8 cellular contexts compared by ENCODE assay signal in the genomic region with DNA sequence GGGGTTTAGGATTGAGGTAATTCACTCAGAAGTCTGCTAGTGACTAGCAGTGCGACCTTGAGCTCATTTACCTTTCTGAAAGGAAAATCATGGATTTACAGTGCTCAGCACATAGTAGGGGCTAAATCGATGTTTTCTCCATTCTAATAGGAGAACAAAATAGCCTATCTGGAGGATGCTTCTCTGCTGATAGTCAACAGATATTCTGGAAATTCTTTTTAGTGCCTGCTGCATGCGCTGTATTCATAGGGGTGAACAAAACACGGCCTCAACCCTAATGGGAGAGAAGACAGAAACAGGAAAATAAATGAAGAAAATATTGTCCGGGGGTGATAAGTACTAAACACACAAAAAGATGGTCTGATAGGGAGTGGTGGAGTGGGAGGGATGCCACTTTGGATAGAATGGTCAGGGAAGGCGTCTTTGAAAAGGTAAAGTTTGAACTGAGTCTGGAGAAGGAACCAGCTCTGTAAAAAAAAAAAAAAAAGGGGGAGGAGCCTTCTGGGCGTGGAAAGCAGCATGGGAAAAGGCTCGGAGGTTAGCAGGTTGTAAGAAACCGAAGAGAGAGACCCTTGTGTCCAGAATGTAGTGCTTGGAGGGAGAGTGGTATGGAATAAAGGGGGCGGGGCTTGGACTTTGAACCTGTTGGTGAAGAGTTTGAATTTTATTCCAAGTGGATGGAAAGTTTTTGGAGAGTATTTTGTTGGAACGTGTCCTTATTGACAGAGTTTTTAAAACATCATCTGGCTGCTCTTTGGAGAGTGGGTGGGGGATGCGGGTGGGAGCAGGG. TPM values are rescaled to one million over a fixed set of nuclear protein-coding genes. Genes with fewer than 3 reads are reported as not detected.
DNase-seq lines count a peak whose midpoint lies in the region; ATAC-seq and TF ChIP-seq lines count a peak whose summit lies in the region.

No MANE protein-coding gene starts in this region.

- WGBS in HUES64 = 43% methylated on average over 12 of the region's 12 CpGs
- WGBS in adipose tissue, 3 donors = 12 to 34% (median 30%) methylated on average over 12 of the region's 12 CpGs

- peak overlapping the region; percentile 83 to 100 (median 96) for H3K4me3 ChIP-seq in BLaER1 treated with 17β-estradiol and CSF1 and Interleukin-3, amounts not matched to agents 10 nM and 100 nM
- peak overlapping the region; percentile 97 for H3K4me3 ChIP-seq in HUES64 (ENCODE audit: low read length)
- H3K4me3 ChIP-seq in kidney epithelial cell (ENCODE audit: low read depth, low read length) = peak overlapping the region; percentile 95
- H3K4me3 ChIP-seq in thoracic aorta = peak overlapping the region; percentile 83

- H3K4me2 ChIP-seq in BLaER1 treated with 17β-estradiol and CSF1 and Interleukin-3, amounts not matched to agents 10 nM and 100 nM = peak overlapping the region; percentile 94 to 99 (median 96)

- TF ChIP-seq CTCF in kidney epithelial cell (IDR thresholded peaks at IDR 0.05; ENCODE audit: insufficient read depth, low read length, poor library complexity, severe bottlenecking) (no peak), thoracic aorta (IDR thresholded peaks at IDR 0.05) (no peak)

- no peaks in the 10 kb centered on the region for H3K27me3 ChIP-seq in BLaER1 treated with 17β-estradiol and CSF1 and Interleukin-3, amounts not matched to agents 10 nM and 100 nM
- no peaks in the 10 kb centered on the region for H3K27me3 ChIP-seq in HUES64 (ENCODE audit: insufficient read depth, low read length)
- H3K27me3 ChIP-seq in kidney epithelial cell (ENCODE audit: control insufficient read depth, insufficient read depth, low read length) = no peaks in the 10 kb centered on the region
- no peaks in the 10 kb centered on the region for H3K27me3 ChIP-seq in thoracic aorta (replicated peaks; ENCODE audit: insufficient read depth)

- no peaks in the 10 kb centered on the region for H3K9me3 ChIP-seq in BLaER1 treated with 17β-estradiol and CSF1 and Interleukin-3, amounts not matched to agents 10 nM and 100 nM (replicated peaks in 1 of 11)
- no peaks in the 10 kb centered on the region for H3K9me3 ChIP-seq in HUES64 (ENCODE audit: insufficient read depth, low read depth, low read length)
- no peaks in the 10 kb centered on the region for H3K9me3 ChIP-seq in thoracic aorta

- DNase-seq in kidney epithelial cell (ENCODE audit: low read depth) (no peak), thoracic aorta (ENCODE audit: low spot score) (no peak)

- peak overlapping the region; percentile 86 to 99 (median 96); a peak in 21 of 22 replicates for H3K27ac ChIP-seq in BLaER1 treated with 17β-estradiol and CSF1 and Interleukin-3, amounts not matched to agents 10 nM and 100 nM
- H3K27ac ChIP-seq in HUES64 (ENCODE audit: low read depth, low read length) = no peak overlapping the region
- peak overlapping the region; percentile 47 for H3K27ac ChIP-seq in adipose tissue (ENCODE audit: low read depth, low read length)
- H3K27ac ChIP-seq in thoracic aorta = peak overlapping the region; percentile 92 to 96

- peaks cover 50 to 65% (median 56%) of the 10 kb centered on the region in 11 experiments for H4K20me1 ChIP-seq in BLaER1 treated with 17β-estradiol and CSF1 and Interleukin-3, amounts not matched to agents 10 nM and 100 nM

- peak overlapping the region; percentile 88 to 100 (median 98) for H3K9ac ChIP-seq in BLaER1 treated with 17β-estradiol and CSF1 and Interleukin-3, amounts not matched to agents 10 nM and 100 nM
- H3K9ac ChIP-seq in HUES64 (ENCODE audit: low read depth, low read length) = peak overlapping the region; percentile 95; the same call in 1 of the 2 replicates

- peaks cover 21 to 67% (median 28%) of the 10 kb centered on the region in 10 experiments for H3K4me1 ChIP-seq in BLaER1 treated with 17β-estradiol and CSF1 and Interleukin-3, amounts not matched to agents 10 nM and 100 nM
- H3K4me1 ChIP-seq in HUES64 (ENCODE audit: insufficient read depth, low read length) (peaks cover 12% of the 10 kb centered on the region), thoracic aorta (ENCODE audit: control insufficient read depth in 1 of 2, low read depth in 2 of 2) (peaks cover 25 to 48% of the 10 kb centered on the region in 2 donors)

- H3K36me3 ChIP-seq in BLaER1 treated with 17β-estradiol and CSF1 and Interleukin-3, amounts not matched to agents 10 nM and 100 nM = peaks cover 19 to 38% (median 30%) of the 10 kb centered on the region in 11 experiments
- H3K36me3 ChIP-seq in HUES64 (ENCODE audit: insufficient read depth, low read length) (no peaks in the 10 kb centered on the region), kidney epithelial cell (ENCODE audit: control insufficient read depth, insufficient read depth, low read length) (no peaks in the 10 kb centered on the region), thoracic aorta (no peaks in the 10 kb centered on the region)

- ATAC-seq in thoracic aorta (ENCODE audit: insufficient number of reproducible peaks, low FRiP score, low read depth) = no peak
- ATAC-seq in HG02840 (IDR thresholded peaks at IDR 0.05; ENCODE audit: low FRiP score, unreplicated experiment) = no peak
- ATAC-seq in GM21619 (IDR thresholded peaks at IDR 0.05; ENCODE audit: unreplicated experiment) = no peak
- ATAC-seq in HG03139 (IDR thresholded peaks at IDR 0.05; ENCODE audit: unreplicated experiment) = no peak

RNA-seq across cellular contexts. Expression of a gene that starts 1.7 kb away (rescaled TPM):
- polyA plus RNA-seq in HUES64 (2013, experiment 1 of 2) = 55.0 TPM
- 69.4 TPM for polyA plus RNA-seq in HUES64 (2013, experiment 2 of 2)
- 100 to 1,000 TPM in 1 of 3 donors, 10 to 100 TPM in 2; 50.9 to 131 (median 97.2) TPM for polyA plus RNA-seq in adipose tissue
- total RNA-seq in kidney epithelial cell (59.2 and 65.7 TPM in 2 replicates), thoracic aorta (100 to 1,000 TPM in 1 of 2 donors, 10 to 100 TPM in 1; 69.5 to 104 TPM)
